2 cellular contexts compared by ENCODE assay signal in genomic region chr2:238168196-238168815, GRCh38.
TF ChIP-seq lines count a peak whose summit lies in the region.

No MANE protein-coding gene starts in this region.

TF ChIP-seq in SK-N-SH, 30 proteins besides CTCF, POLR2A, EP300 and RAD21 (continued from another document):
- TF ChIP-seq IRF3 (IDR thresholded peaks at IDR 0.05; ENCODE audit: low read depth, low read length) (no peak), MAX (IDR thresholded peaks at IDR 0.05; ENCODE audit: low read depth) (no peak), JUND (IDR thresholded peaks at IDR 0.05) (no peak), MEF2A (IDR thresholded peaks at IDR 0.05; ENCODE audit: borderline replicate concordance, low read depth) (no peak), RCOR1 (IDR thresholded peaks at IDR 0.05; ENCODE audit: low read length) (no peak), REST (IDR thresholded peaks at IDR 0.05; ENCODE audit: low read depth, low read length) (no peak), NRF1 (IDR thresholded peaks at IDR 0.05; ENCODE audit: low read depth, low read length) (no peak), FOSL2 (IDR thresholded peaks at IDR 0.05; ENCODE audit: borderline replicate concordance, low read depth) (no peak), MXI1 (IDR thresholded peaks at IDR 0.05; ENCODE audit: low read depth, low read length) (no peak)
TF ChIP-seq in SK-N-SH: peak in this region for 0.

TF ChIP-seq in SK-N-SH treated with all-trans-retinoic acid at 6 μM for 48 hours, 23 proteins besides CTCF, POLR2A, EP300 and RAD21 (continued from another document):
- TF ChIP-seq CREB5 (CRISPR knock-in tag; IDR thresholded peaks at IDR 0.05; ENCODE audit: low read depth) (no peak), POU6F1 (CRISPR knock-in tag; IDR thresholded peaks at IDR 0.05; ENCODE audit: borderline replicate concordance, low read depth) (no peak), ZNF565 (CRISPR knock-in tag; conservative IDR thresholded peaks at IDR 0.05; ENCODE audit: low read depth) (no peak), BACH2 (CRISPR knock-in tag; IDR thresholded peaks at IDR 0.05; ENCODE audit: borderline replicate concordance) (no peak), RARB (CRISPR knock-in tag; IDR thresholded peaks at IDR 0.05) (no peak), PATZ1 (CRISPR knock-in tag; IDR thresholded peaks at IDR 0.05; ENCODE audit: borderline replicate concordance) (no peak), ARNTL (CRISPR knock-in tag; IDR thresholded peaks at IDR 0.05; ENCODE audit: borderline replicate concordance, low read depth) (no peak), CSDC2 (CRISPR knock-in tag; IDR thresholded peaks at IDR 0.05) (no peak), ESRRG (CRISPR knock-in tag; IDR thresholded peaks at IDR 0.05) (no peak), ZNF70 (CRISPR knock-in tag; IDR thresholded peaks at IDR 0.05) (no peak), TOX (CRISPR knock-in tag; IDR thresholded peaks at IDR 0.05; ENCODE audit: borderline replicate concordance) (no peak), ZNF8 (CRISPR knock-in tag; IDR thresholded peaks at IDR 0.05) (no peak), OSR1 (CRISPR knock-in tag; IDR thresholded peaks at IDR 0.05) (no peak), TCF4 (CRISPR knock-in tag; IDR thresholded peaks at IDR 0.05; ENCODE audit: borderline replicate concordance) (no peak), ISL1 (CRISPR knock-in tag; IDR thresholded peaks at IDR 0.05) (no peak), GLIS3 (CRISPR knock-in tag; IDR thresholded peaks at IDR 0.05) (no peak), TSHZ2 (CRISPR knock-in tag; IDR thresholded peaks at IDR 0.05) (no peak), PPARA (CRISPR knock-in tag; IDR thresholded peaks at IDR 0.05; ENCODE audit: borderline replicate concordance) (no peak)
